3 cellular contexts compared by ENCODE assay signal in the genomic region with DNA sequence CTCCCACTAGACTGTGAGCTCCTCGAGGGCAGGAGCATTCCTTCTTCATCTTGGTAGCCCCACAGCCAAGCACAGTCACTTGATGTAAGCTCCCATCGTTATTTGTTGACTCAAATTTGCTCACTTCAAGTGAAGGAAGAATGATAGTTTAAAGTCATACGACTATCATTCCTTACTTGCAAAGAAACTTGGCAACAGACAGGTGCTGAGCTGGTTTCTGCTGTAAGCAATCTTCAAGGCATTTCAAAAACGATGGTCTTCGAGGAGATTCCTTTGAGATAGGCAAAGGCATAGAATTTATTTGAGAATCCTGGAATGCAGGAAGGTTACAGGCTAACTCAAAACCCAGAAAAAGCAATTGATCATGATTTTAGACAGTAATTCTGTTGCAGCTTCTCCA.
"Had no signal": no experiment of that assay in that cellular context is flagged by ENCODE, and none has a peak within 500 bp of the region (broad histone marks: within the 10 kb centered on the region; RNA-seq: fewer than 3 reads in every experiment).

No MANE protein-coding gene starts in this region.

- H3K4me3 ChIP-seq: lower lobe of right lung, thoracic aorta had no signal

- DNase-seq: cortex of kidney, lower lobe of right lung had no signal
